ENCODE assay signal across 10 cellular contexts in the genomic region with DNA sequence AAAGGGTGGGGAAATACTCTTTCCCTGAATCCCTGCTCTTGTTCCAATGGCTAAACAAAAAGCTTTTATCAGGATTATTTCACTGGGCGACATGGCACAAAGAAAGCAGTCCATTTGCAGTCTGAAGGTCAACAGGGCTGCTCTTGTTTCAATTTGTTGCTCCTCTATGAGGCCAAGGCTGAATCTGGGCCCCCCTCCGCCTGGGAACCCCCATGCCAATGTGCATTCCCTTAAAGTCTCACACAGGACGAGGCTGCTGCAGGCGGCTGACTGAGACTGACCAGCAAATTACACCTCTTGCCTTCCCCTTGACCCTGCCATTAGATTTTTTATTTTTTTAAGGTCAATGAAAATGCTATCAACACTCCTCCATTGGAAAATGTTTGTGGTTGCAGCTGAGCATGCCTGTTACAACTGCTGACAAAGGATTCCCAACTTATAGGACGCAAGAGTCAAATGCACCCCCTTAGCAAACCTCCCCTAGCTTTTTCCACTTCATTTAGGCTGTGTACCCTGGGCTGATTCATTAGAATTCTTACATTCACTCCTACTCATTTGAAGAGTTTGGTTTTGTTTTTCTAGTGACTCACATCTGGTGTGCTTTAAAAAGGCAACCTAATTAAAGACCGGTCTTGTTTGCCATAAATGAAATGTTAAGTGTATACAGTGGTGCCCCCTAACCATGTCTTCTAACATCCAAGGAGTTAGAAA.
A peak's percentile ranks its signal among the peaks of the same experiment; 100 is the strongest.
DNase-seq lines count a peak whose midpoint lies in the region; ATAC-seq lines count a peak whose summit lies in the region.
"Had no signal": no experiment of that assay in that cellular context is flagged by ENCODE, and none has a peak within 500 bp of the region (broad histone marks: within the 10 kb centered on the region; RNA-seq: fewer than 3 reads in every experiment).

No MANE protein-coding gene starts in this region.

- peak; percentile 85 to 86 for ATAC-seq in activated CD4-positive, CD25-positive, alpha-beta regulatory T cell treated with anti-CD3 and anti-CD28 coated beads, Interleukin-2, amount 50 U/mL, for 24 hours
- ATAC-seq in esophagus mucosa, result peak; percentile 71

- no peak for DNase-seq in activated CD4-positive, CD25-positive, alpha-beta regulatory T cell (lab: John Stamatoyannopoulos, UW)
- DNase-seq in RKO (ENCODE audit: low spot score) (peak; percentile 23), renal cortical epithelial cell (ENCODE audit: low read depth) (peak; percentile 98), NCI-H187 (lab: John Stamatoyannopoulos, UW) (no peak), LoVo (ENCODE audit: low spot score) (no peak), D341Med (ENCODE audit: low spot score) (no peak)
- DNase-seq: AML-193, cerebellar nuclear complex had no signal

Comparison
In these comparisons a context has a peak if more than half of its experiments do, and no peak if none do; other contexts are left out.
1. DNase-seq: peak in RKO (single experiment) and renal cortical epithelial cell (single experiment); none in activated CD4-positive, CD25-positive, alpha-beta regulatory T cell (0 of 4), NCI-H187 (0 of 2), LoVo (single experiment) and D341Med (single experiment).